In the genomic region with DNA sequence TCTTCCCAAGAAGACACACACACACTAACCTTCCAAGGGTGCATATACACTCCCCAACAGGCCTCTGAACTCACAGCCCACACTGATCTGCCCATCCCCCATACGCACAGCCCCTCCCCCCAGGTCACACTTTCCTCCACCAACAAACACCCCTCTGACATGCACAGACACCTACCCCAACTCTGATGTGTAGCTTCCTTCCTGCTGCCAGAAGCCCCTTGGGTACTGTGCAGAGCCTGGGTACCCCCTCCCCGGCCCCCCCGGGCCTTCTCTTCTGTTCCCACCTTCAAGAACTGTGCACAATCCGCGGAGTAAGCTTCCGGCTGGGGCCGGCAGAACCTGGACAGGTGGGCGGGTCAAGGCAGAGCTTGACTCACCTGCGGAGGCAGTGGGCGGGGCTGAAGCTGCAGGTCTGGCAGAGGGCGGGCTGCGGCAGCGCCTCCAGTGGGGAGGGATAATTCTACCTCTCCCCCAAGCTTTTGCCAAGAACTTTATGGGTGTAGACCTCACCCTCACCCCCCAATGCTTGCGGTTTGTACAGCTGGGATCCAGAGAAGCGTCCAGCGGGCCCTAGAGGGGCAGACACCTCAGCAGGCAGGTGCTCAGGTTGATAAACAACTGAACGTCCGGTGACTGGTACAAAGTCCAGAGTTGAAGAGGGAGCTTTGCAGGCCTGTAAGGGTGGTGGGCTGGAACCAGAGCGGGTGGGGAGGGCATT, we compare ENCODE assay signal across 10 cellular contexts.
DNase-seq lines count a peak whose midpoint lies in the region; ATAC-seq lines count a peak whose summit lies in the region.
"Had no signal": no experiment of that assay in that cellular context is flagged by ENCODE, and none has a peak within 500 bp of the region (broad histone marks: within the 10 kb centered on the region; RNA-seq: fewer than 3 reads in every experiment).

A gene (minus strand): TSS at position 313 of the 718 bp plus-strand sequence. CDS start 2,311 bp downstream, outside the sequence.

- H3K4me3 ChIP-seq in duodenal mucosa (ENCODE audit: low read depth in 1 of 2, low read length in 2 of 2), result peak within 1 kb of the TSS; percentile 67 to 80
- peak within 1 kb of the TSS; percentile 96 for H3K4me3 ChIP-seq in mucosa of stomach (ENCODE audit: low read length)
- no peak within 1 kb of the TSS for H3K4me3 ChIP-seq in effector memory CD4-positive, alpha-beta T cell (ENCODE audit: insufficient read depth, low read depth, low read length, poor library complexity, severe bottlenecking)
- H3K4me3 ChIP-seq: SK-N-MC had no signal

- H3K9ac ChIP-seq in duodenal mucosa (ENCODE audit: low read depth in 1 of 2, low read length in 2 of 2) (peak within 1 kb of the TSS; percentile 96 to 99), mucosa of stomach (ENCODE audit: low read length) (peak within 1 kb of the TSS; percentile 84)

- H3K4me1 ChIP-seq in duodenal mucosa (ENCODE audit: control insufficient read depth in 1 of 2, insufficient read depth in 2 of 2, low read length in 2 of 2), result peaks cover 19 to 30% of the 10 kb centered on the region in 2 donors
- H3K4me1 ChIP-seq in mucosa of stomach (ENCODE audit: control insufficient read depth, insufficient read depth, low read length), result peaks cover 42% of the 10 kb centered on the region
- H3K4me1 ChIP-seq in effector memory CD4-positive, alpha-beta T cell (ENCODE audit: control insufficient read depth, insufficient read depth, low read length, poor library complexity, severe bottlenecking), result no peaks in the 10 kb centered on the region

- ATAC-seq in HG03135 (IDR thresholded peaks at IDR 0.05; ENCODE audit: unreplicated experiment), result no peak

- H3K27ac ChIP-seq in duodenal mucosa (ENCODE audit: low read depth, low read length), result peak within 1 kb of the TSS; percentile 86
- H3K27ac ChIP-seq in effector memory CD4-positive, alpha-beta T cell (ENCODE audit: insufficient read depth, low read length, poor library complexity, severe bottlenecking), result no peak within 1 kb of the TSS
- H3K27ac ChIP-seq: SK-N-MC had no signal

- H3K27me3 ChIP-seq in duodenal mucosa (ENCODE audit: control insufficient read depth in 1 of 2, insufficient read depth in 2 of 2, low read length in 2 of 2) (no peaks in the 10 kb centered on the region), mucosa of stomach (ENCODE audit: control insufficient read depth, insufficient read depth, low read length) (peaks cover 6% of the 10 kb centered on the region)
- no peaks in the 10 kb centered on the region for H3K27me3 ChIP-seq in effector memory CD4-positive, alpha-beta T cell (replicated peaks; ENCODE audit: control insufficient read depth, insufficient read depth, low read length, poor library complexity, severe bottlenecking)

- H3K36me3 ChIP-seq in duodenal mucosa (ENCODE audit: control insufficient read depth in 1 of 2, insufficient read depth in 2 of 2, low read length in 2 of 2) (peaks cover 0 to 7% of the 10 kb centered on the region in 2 donors), mucosa of stomach (ENCODE audit: control insufficient read depth, insufficient read depth, low read length) (no peaks in the 10 kb centered on the region)
- H3K36me3 ChIP-seq in effector memory CD4-positive, alpha-beta T cell (ENCODE audit: control insufficient read depth, insufficient read depth, low read length), result no peaks in the 10 kb centered on the region

- H3K9me3 ChIP-seq in duodenal mucosa (ENCODE audit: control insufficient read depth in 1 of 2, low read length in 2 of 2) (no peaks in the 10 kb centered on the region), mucosa of stomach (ENCODE audit: control insufficient read depth, low read length) (no peaks in the 10 kb centered on the region)
- H3K9me3 ChIP-seq in effector memory CD4-positive, alpha-beta T cell (ENCODE audit: control insufficient read depth, low read length), result no peaks in the 10 kb centered on the region

- peak; percentile 93 for DNase-seq in DMS153 (lab: John Stamatoyannopoulos, UW)
- peak; percentile 99 for DNase-seq in NCI-H2029 (lab: John Stamatoyannopoulos, UW)
- no peak for DNase-seq in effector memory CD4-positive, alpha-beta T cell
- DNase-seq in stimulated activated CD4-positive, alpha-beta T cell treated with anti-CD3 and anti-CD28 coated beads, Interleukin-1b, Interleukin-23, amount 100 ng/mL, for 48 hours, result no peak
- DNase-seq in stimulated activated CD4-positive, alpha-beta T cell treated with anti-CD3 and anti-CD28 coated beads, Interleukin-2, amount 100 ng/mL, for 24 hours, result no peak
- DNase-seq: DND-41 had no signal

Comparison
In these comparisons a context has a peak if more than half of its experiments do, and no peak if none do; other contexts are left out.
1. DNase-seq: peak in DMS153 (single experiment) and NCI-H2029 (single experiment); none in effector memory CD4-positive, alpha-beta T cell (0 of 3), stimulated activated CD4-positive, alpha-beta T cell treated with anti-CD3 and anti-CD28 coated beads, Interleukin-1b, Interleukin-23, amount 100 ng/mL, for 48 hours (single experiment) and stimulated activated CD4-positive, alpha-beta T cell treated with anti-CD3 and anti-CD28 coated beads, Interleukin-2, amount 100 ng/mL, for 24 hours (0 of 2).